9 cellular contexts compared by ENCODE assay signal in the genomic region with DNA sequence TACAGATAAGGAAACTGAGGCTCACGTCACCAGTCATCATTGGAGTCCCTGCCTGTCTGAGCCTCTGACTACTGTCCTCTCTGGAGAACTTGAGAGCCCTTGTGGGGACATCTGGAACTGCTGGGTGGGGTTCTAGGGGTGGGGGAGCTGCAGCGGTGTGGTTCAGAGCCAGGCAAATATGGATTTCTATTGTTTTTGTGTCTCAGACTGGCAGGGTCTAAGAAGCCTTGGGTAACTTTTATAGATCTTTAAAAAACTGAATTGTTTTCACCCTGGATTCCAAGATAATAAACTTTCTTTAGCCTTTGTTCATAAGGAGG. TPM values are rescaled to one million over a fixed set of nuclear protein-coding genes. Genes with fewer than 3 reads are reported as not detected.
DNase-seq lines count a peak whose midpoint lies in the region; FAIRE-seq and TF ChIP-seq lines count a peak whose summit lies in the region.
"Had no signal": no experiment of that assay in that cellular context is flagged by ENCODE, and none has a peak within 500 bp of the region (broad histone marks: within the 10 kb centered on the region; RNA-seq: fewer than 3 reads in every experiment).

No MANE protein-coding gene starts in this region.

- BruUV-seq in A673 (replicated peaks; lab: Mats Ljungman, UMichigan) = no TSS peak

- no peak overlapping the region for H2BK12ac ChIP-seq in trophoblast cell (ENCODE audit: low read length)

- H3K27ac ChIP-seq in A673 (ENCODE audit: low read depth, low read length, poor library complexity, severe bottlenecking) (peak overlapping the region; percentile 33), SJCRH30 (peak overlapping the region; percentile 40), trophoblast cell (ENCODE audit: low read depth, low read length) (no peak overlapping the region)

- no peak overlapping the region for H2AK5ac ChIP-seq in trophoblast cell (ENCODE audit: low read length)

- H4K12ac ChIP-seq in trophoblast cell (ENCODE audit: low read depth, low read length) = no peak overlapping the region

- peak overlapping the region; percentile 90 for H3K27ac Mint-ChIP-seq in endothelial cell (ENCODE audit: unreplicated experiment)

- H3K79me1 ChIP-seq in trophoblast cell (ENCODE audit: low read length) = peaks cover 18% of the 10 kb centered on the region

- H3K9me3 Mint-ChIP-seq in endothelial cell (ENCODE audit: unreplicated experiment) = no peaks in the 10 kb centered on the region

- H2BK5ac ChIP-seq in trophoblast cell (ENCODE audit: low read depth, low read length, poor library complexity) = peak overlapping the region; percentile 98

- H3K18ac ChIP-seq in trophoblast cell (ENCODE audit: low read length) = no peak overlapping the region

- no peak for TF ChIP-seq POLR2A in H54 (IDR thresholded peaks at IDR 0.05; ENCODE audit: low read depth, low read length)

- H3K4me2 ChIP-seq in trophoblast cell (ENCODE audit: low read length) = no peak overlapping the region

- WGBS in trophoblast cell (ENCODE audit: extremely low coverage, insufficient coverage, insufficient read length) = no CpG with 5 or more reads among the region's 2 CpGs

- no peak overlapping the region for H3K4me3 Mint-ChIP-seq in endothelial cell (ENCODE audit: unreplicated experiment)

- H3K23ac ChIP-seq in trophoblast cell (ENCODE audit: low read length) = no peak overlapping the region

- no peak overlapping the region for H3K9ac ChIP-seq in trophoblast cell (ENCODE audit: low read length)

- no peak for FAIRE-seq in H54 (lab: Jason Lieb, UNC)

- H2BK120ac ChIP-seq in trophoblast cell (ENCODE audit: insufficient read depth, low read length, poor library complexity) = peak overlapping the region; percentile 99

- H3K4me3 ChIP-seq in A673 (ENCODE audit: low read depth, low read length, poor library complexity, severe bottlenecking) (no peak overlapping the region), GM12865 (ENCODE audit: low read depth, low read length) (peak overlapping the region; percentile 59), SJCRH30 (no peak overlapping the region), trophoblast cell (ENCODE audit: low read depth, low read length) (no peak overlapping the region)
- H3K4me3 ChIP-seq: lung had no signal

- intact Hi-C loops in A673 (cut with micrococcal nuclease; ENCODE audit: unreplicated experiment) = no loop called here

- CTCF ChIA-PET in A673 (lab: Charles Lee) = interaction anchor here (0.6 to 2.3 kb wide), 7 partner anchors 8 to 503 kb away, joined by 3 to 7 read pairs (median 3); a partner anchor contains a TSS

- no peak overlapping the region for H3K4ac ChIP-seq in trophoblast cell (ENCODE audit: low read depth, low read length)

- H4K8ac ChIP-seq in trophoblast cell (ENCODE audit: low read depth, low read length) = peak overlapping the region; percentile 96

- no peak overlapping the region for H2AFZ ChIP-seq in trophoblast cell (ENCODE audit: insufficient read depth, low read length, poor library complexity)

- H3K36me3 Mint-ChIP-seq in endothelial cell (ENCODE audit: low read depth, unreplicated experiment) = peaks cover 10% of the 10 kb centered on the region

- H3K9me3 ChIP-seq in A673 (ENCODE audit: low read depth, low read length, poor library complexity, severe bottlenecking) (no peaks in the 10 kb centered on the region), SJCRH30 (replicated peaks) (no peaks in the 10 kb centered on the region), trophoblast cell (ENCODE audit: insufficient read depth, low read depth, low read length) (peaks cover 3% of the 10 kb centered on the region)

- H3K79me2 ChIP-seq in trophoblast cell (ENCODE audit: control insufficient read depth, insufficient read depth, low read length, poor library complexity) = peaks cover 4% of the 10 kb centered on the region

- peaks cover 55% of the 10 kb centered on the region for H3K4me1 Mint-ChIP-seq in endothelial cell (ENCODE audit: unreplicated experiment)

- H3K4me1 ChIP-seq in A673 (ENCODE audit: insufficient read depth, low read length, poor library complexity, severe bottlenecking) (peaks cover 19% of the 10 kb centered on the region), SJCRH30 (peaks cover 19% of the 10 kb centered on the region), trophoblast cell (ENCODE audit: control insufficient read depth in 1 of 2, insufficient read depth in 2 of 2, low read length in 2 of 2) (peaks cover 15 to 23% of the 10 kb centered on the region in 2 experiments)

- no peaks in the 10 kb centered on the region for H3K36me3 ChIP-seq in A673 (ENCODE audit: insufficient read depth, low read length, poor library complexity, severe bottlenecking)
- H3K36me3 ChIP-seq in SJCRH30 = no peaks in the 10 kb centered on the region
- H3K36me3 ChIP-seq in trophoblast cell (ENCODE audit: control insufficient read depth in 1 of 2, insufficient read depth in 2 of 2, low read length in 2 of 2) = no peaks in the 10 kb centered on the region

- H3K14ac ChIP-seq in trophoblast cell (ENCODE audit: low read length) = peak overlapping the region; percentile 98

- POLR2A ChIA-PET in A673 (lab: Charles Lee; ENCODE audit: low non-redundant PET) = no interaction called here

- H3K27me3 ChIP-seq in A673 (replicated peaks; ENCODE audit: insufficient read depth, low read depth, low read length, poor library complexity) (no peaks in the 10 kb centered on the region), SJCRH30 (no peaks in the 10 kb centered on the region), trophoblast cell (ENCODE audit: insufficient read depth, low read length) (no peaks in the 10 kb centered on the region)

- TF ChIP-seq CTCF in A673 (conservative IDR thresholded peaks at IDR 0.05; ENCODE audit: low read depth, low read length) (peak; percentile 55), GM12865 (IDR thresholded peaks at IDR 0.05; ENCODE audit: insufficient read depth, low read depth, low read length, missing control alignments) (peak; percentile 55), endothelial cell (IDR thresholded peaks at IDR 0.05; ENCODE audit: unreplicated experiment) (peak; percentile 36)

- peak overlapping the region; percentile 100 for H4K91ac ChIP-seq in trophoblast cell (ENCODE audit: low read depth, low read length)

- DNase-seq in A673 (ENCODE audit: low spot score) (peak; percentile 64), GM12865 (ENCODE audit: low read depth) (peak; percentile 81), SJCRH30 (peak; percentile 36 to 52), endothelial cell (ENCODE audit: low spot score) (no peak), trophoblast cell (peak in 1 of 2 donors; percentile 34), hippocampal formation (lab: John Stamatoyannopoulos, UW) (no peak), activated gamma-delta T cell treated with Interleukin-2 at 50 U/mL for 16 hours (no peak), H54 (ENCODE audit: insufficient read length, low spot score) (no peak)

- peaks cover 17% of the 10 kb centered on the region for H3K27me3 Mint-ChIP-seq in endothelial cell (ENCODE audit: unreplicated experiment)

RNA-seq across cellular contexts. Expression of a gene that starts 46.9 kb away (rescaled TPM):
- total RNA-seq in A673 (2021) = 25.5 and 28.2 TPM in 2 replicates
- total RNA-seq in SJCRH30 (2014; rRNA removed; shearing (Covaris generic)) = 30.3 and 31.9 TPM in 2 replicates
- 18.0 TPM for total RNA-seq in endothelial cell (ENCODE audit: unreplicated experiment)
- polyA plus RNA-seq in trophoblast cell (2013) = 9.0 and 9.8 TPM in 2 replicates

Comparison
In these comparisons a context has a peak if more than half of its experiments do, and no peak if none do; other contexts are left out.
1. DNase-seq: peak in A673 (single experiment), GM12865 (single experiment) and SJCRH30 (2 of 2); none in endothelial cell (single experiment), hippocampal formation (0 of 2), activated gamma-delta T cell treated with Interleukin-2 at 50 U/mL for 16 hours (single experiment) and H54 (single experiment).
2. Peak in every context shown above with its lines, with median percentiles within 50 percentile points of each other: CTCF ChIP-seq.